18 cellular contexts compared by ENCODE assay signal in the genomic region with DNA sequence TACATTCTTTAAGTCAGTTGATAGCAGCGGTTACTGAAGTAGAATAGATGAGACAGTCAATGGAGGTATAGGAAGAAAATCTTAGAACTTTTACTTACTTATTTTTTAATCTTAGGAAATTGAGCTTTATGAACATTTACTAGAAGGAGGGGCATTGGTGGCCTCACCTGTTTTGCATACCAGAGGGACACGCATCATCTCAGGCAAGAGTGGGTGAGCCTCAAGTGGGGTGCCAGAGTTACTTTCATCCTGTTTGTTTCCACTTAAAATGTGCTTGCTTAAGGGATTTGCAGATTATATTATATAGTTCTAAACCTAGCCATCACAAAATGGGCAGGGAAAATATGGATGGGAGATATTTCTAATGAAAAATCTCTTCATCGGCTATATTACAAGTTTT.
"Had no signal": no experiment of that assay in that cellular context is flagged by ENCODE, and none has a peak within 500 bp of the region (broad histone marks: within the 10 kb centered on the region; RNA-seq: fewer than 3 reads in every experiment).

No MANE protein-coding gene starts in this region.

- H3K27ac ChIP-seq: RWPE1, SJCRH30 had no signal

- H3K36me3 ChIP-seq: MG63, SJCRH30 had no signal

- DNase-seq: IMR-90, Karpas-422, KG1, MG63, NCI-H1092, NCI-H1105 treated with DMSO at 0.1 percent for 48 hours, NCI-H1417 treated with DMSO at 0.1 percent for 48 hours, NCI-H146, NCI-H2081, NCI-H2107, NCI-H510A, NCI-H748 treated with DMSO at 0.1 percent for 48 hours, SHP77, SJCRH30 had no signal

- H3K4me3 ChIP-seq: MG63, SJCRH30 had no signal

- ATAC-seq: HepG2, Panc1, SK-N-SH treated with all-trans-retinoic acid at 6 μM for 48 hours had no signal

- H3K4me1 ChIP-seq: SJCRH30 had no signal

- H3K27me3 ChIP-seq: MG63, SJCRH30 had no signal

- H3K9me3 ChIP-seq: MG63, SJCRH30 had no signal
